Comparison of ENCODE assay signal across 1 cellular context in genomic region chr18:50281295-50281971, GRCh38.
TF ChIP-seq lines count a peak whose summit lies in the region.

MBD1 (minus strand) TSS chr18:50281523; CDS start chr18:50279992, 1,531 bp downstream.

TF ChIP-seq in HepG2, 621 proteins besides CTCF, POLR2A, EP300 and RAD21 (continued from another document and continues in another):
- TF ChIP-seq HMGXB3 (CRISPR knock-in tag; IDR thresholded peaks at IDR 0.05; ENCODE audit: borderline replicate concordance) (peak; percentile 57; the same call in 1 of the 2 replicates), PPARG (CRISPR knock-in tag; conservative IDR thresholded peaks at IDR 0.05) (peak; percentile 26; the same call in 1 of the 2 replicates), ZNF570 (CRISPR knock-in tag; IDR thresholded peaks at IDR 0.05; ENCODE audit: borderline replicate concordance) (no peak), ATAD3A (CRISPR knock-in tag; IDR thresholded peaks at IDR 0.05) (no peak), DNMT1 (CRISPR knock-in tag; IDR thresholded peaks at IDR 0.05) (peak; percentile 30; the same call in 1 of the 2 replicates), ZNF230 (CRISPR knock-in tag; IDR thresholded peaks at IDR 0.05) (0 out of 2 replicates have a peak, but pooled peaks have one; percentile 36), SYNCRIP (IDR thresholded peaks at IDR 0.05; ENCODE audit: insufficient read depth, low read depth, low read length) (no peak), NFKB2 (CRISPR knock-in tag; IDR thresholded peaks at IDR 0.05; ENCODE audit: borderline replicate concordance) (peak; percentile 74; the same call in 1 of the 2 replicates), FOSL1 (CRISPR knock-in tag; IDR thresholded peaks at IDR 0.05; ENCODE audit: borderline replicate concordance) (no peak), TRAFD1 (CRISPR knock-in tag; IDR thresholded peaks at IDR 0.05; ENCODE audit: borderline replicate concordance) (no peak), HMG20B (CRISPR knock-in tag; conservative IDR thresholded peaks at IDR 0.05) (no peak), ZNF644 (CRISPR knock-in tag; IDR thresholded peaks at IDR 0.05; ENCODE audit: low read depth) (no peak), FLYWCH1 (CRISPR knock-in tag; IDR thresholded peaks at IDR 0.05) (no peak), ZNF564 (CRISPR knock-in tag; IDR thresholded peaks at IDR 0.05) (peak; percentile 48; the same call in 1 of the 2 replicates), ZNF660 (CRISPR knock-in tag; IDR thresholded peaks at IDR 0.05; ENCODE audit: borderline replicate concordance, low read depth) (no peak), MLLT10 (CRISPR knock-in tag; IDR thresholded peaks at IDR 0.05) (no peak), NR2F1 (CRISPR knock-in tag; IDR thresholded peaks at IDR 0.05) (0 out of 4 replicates have a peak, but pooled peaks of 1 of the 2 experiments have one; percentile 33), ZKSCAN8 (CRISPR knock-in tag; IDR thresholded peaks at IDR 0.05; ENCODE audit: borderline replicate concordance) (peak; percentile 53; the same call in 1 of the 2 replicates), GFI1 (CRISPR knock-in tag; IDR thresholded peaks at IDR 0.05; ENCODE audit: borderline replicate concordance) (no peak; the same call in 1 of the 2 replicates), LBX2 (CRISPR knock-in tag; IDR thresholded peaks at IDR 0.05; ENCODE audit: borderline replicate concordance) (peak; percentile 86; the same call in 1 of the 2 replicates), GABPA (IDR thresholded peaks at IDR 0.05; ENCODE audit: low read depth, low read length) (no peak), GABPA (CRISPR knock-in tag; IDR thresholded peaks at IDR 0.05; ENCODE audit: low read depth) (peak; percentile 99), MTF1 (CRISPR knock-in tag; IDR thresholded peaks at IDR 0.05) (no peak), ARID2 (CRISPR knock-in tag; IDR thresholded peaks at IDR 0.05; ENCODE audit: borderline replicate concordance) (no peak), IRF1 (CRISPR knock-in tag; IDR thresholded peaks at IDR 0.05; ENCODE audit: low read depth) (no peak), ZNF746 (CRISPR knock-in tag; IDR thresholded peaks at IDR 0.05) (no peak; the same call in 1 of the 2 replicates), NCOA1 (CRISPR knock-in tag; IDR thresholded peaks at IDR 0.05) (peak; percentile 95), ZNF468 (CRISPR knock-in tag; IDR thresholded peaks at IDR 0.05) (0 out of 2 replicates have a peak, but pooled peaks have one; percentile 10), POGZ (CRISPR knock-in tag; IDR thresholded peaks at IDR 0.05) (peak; percentile 59; the same call in 1 of the 2 replicates), KMT2B (CRISPR knock-in tag; IDR thresholded peaks at IDR 0.05) (peak; percentile 91), ZNF441 (CRISPR knock-in tag; IDR thresholded peaks at IDR 0.05; ENCODE audit: borderline replicate concordance) (peak; percentile 58), SALL1 (CRISPR knock-in tag; IDR thresholded peaks at IDR 0.05) (peak; percentile 89), ZNF569 (CRISPR knock-in tag; IDR thresholded peaks at IDR 0.05; ENCODE audit: borderline replicate concordance) (0 out of 2 replicates have a peak, but pooled peaks have one; percentile 55), CC2D1A (CRISPR knock-in tag; IDR thresholded peaks at IDR 0.05) (no peak), ZNF687 (CRISPR knock-in tag; IDR thresholded peaks at IDR 0.05) (peak; percentile 98), ZNF878 (CRISPR knock-in tag; IDR thresholded peaks at IDR 0.05) (0 out of 2 replicates have a peak, but pooled peaks have one; percentile 35), NCOR1 (IDR thresholded peaks at IDR 0.05; ENCODE audit: borderline replicate concordance, low read length) (no peak), RERE (CRISPR knock-in tag; IDR thresholded peaks at IDR 0.05; ENCODE audit: low read depth) (no peak), ZGPAT (CRISPR knock-in tag; IDR thresholded peaks at IDR 0.05) (peak; percentile 78), ASH2L (IDR thresholded peaks at IDR 0.05; ENCODE audit: insufficient read length, low read depth, low read length) (peak; percentile 83)
- TF ChIP-seq, protein P1, sequence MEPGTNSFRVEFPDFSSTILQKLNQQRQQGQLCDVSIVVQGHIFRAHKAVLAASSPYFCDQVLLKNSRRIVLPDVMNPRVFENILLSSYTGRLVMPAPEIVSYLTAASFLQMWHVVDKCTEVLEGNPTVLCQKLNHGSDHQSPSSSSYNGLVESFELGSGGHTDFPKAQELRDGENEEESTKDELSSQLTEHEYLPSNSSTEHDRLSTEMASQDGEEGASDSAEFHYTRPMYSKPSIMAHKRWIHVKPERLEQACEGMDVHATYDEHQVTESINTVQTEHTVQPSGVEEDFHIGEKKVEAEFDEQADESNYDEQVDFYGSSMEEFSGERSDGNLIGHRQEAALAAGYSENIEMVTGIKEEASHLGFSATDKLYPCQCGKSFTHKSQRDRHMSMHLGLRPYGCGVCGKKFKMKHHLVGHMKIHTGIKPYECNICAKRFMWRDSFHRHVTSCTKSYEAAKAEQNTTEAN (CRISPR knock-in tag; conservative IDR thresholded peaks at IDR 0.05), result 0 out of 2 replicates have a peak, but pooled peaks have one; percentile 45
